8 cellular contexts compared by ENCODE assay signal in the genomic region with DNA sequence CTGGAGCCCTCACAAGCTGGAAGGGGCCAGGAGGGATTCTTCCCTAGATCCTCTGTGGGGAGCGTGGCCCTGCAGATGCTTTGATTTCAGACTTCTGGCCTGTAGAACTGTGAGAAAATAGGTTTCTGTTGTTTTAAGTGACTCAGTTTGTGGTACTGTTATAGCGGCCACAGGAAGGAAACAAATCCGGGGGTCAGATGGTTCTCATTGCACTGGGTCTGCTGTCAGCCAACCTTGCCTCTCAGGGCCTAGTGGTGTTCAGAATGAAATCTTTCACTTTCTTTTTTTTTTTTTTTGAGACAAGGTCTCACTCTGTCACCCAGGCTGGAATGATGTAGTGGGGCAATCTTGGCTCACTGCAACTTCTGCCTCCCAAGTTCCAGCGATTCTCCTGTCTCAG.
A peak's percentile ranks its signal among the peaks of the same experiment; 100 is the strongest.
DNase-seq lines count a peak whose midpoint lies in the region; ATAC-seq, FAIRE-seq and TF ChIP-seq lines count a peak whose summit lies in the region.
"Not testable (repeated sequence)": the region's sequence is repeated elsewhere in the genome, so short reads cannot be mapped to it uniquely, and the experiment has no call there.

No MANE protein-coding gene starts in this region.

- not testable (repeated sequence) for H4K20me1 ChIP-seq in GM12878 (ENCODE audit: control insufficient read depth, insufficient read depth)

- in situ Hi-C loops in GM12878 (cut with MboI) = loop anchor here (5.0 kb wide), 1 partner anchor 1415 kb away; no protein-coding TSS in a partner anchor

- not testable (repeated sequence) for TF ChIP-seq EP300 in GM12878 (IDR thresholded peaks at IDR 0.05; ENCODE audit: borderline replicate concordance in 1 of 2, control insufficient read depth in 1 of 2, low read depth in 2 of 2, low read length in 2 of 2)

- not testable (repeated sequence) for TF ChIP-seq POLR2A in GM12878 (IDR thresholded peaks at IDR 0.05; ENCODE audit: low read depth, low read length)

- not testable (repeated sequence) for H3K4me1 ChIP-seq in GM12878 (ENCODE audit: control insufficient read depth, insufficient read depth, low read length)

- H3K4me1 Mint-ChIP-seq in activated CD4-positive, alpha-beta memory T cell treated with anti-CD3 and anti-CD28 coated beads, Interleukin-2, amount 10 ng/mL, durations not matched to agents 7 days and 5 days; osteocyte (ENCODE audit: unreplicated experiment): not testable (repeated sequence)

- RAD21 ChIA-PET in GM12878 (lab: Charles Lee; ENCODE audit: unreplicated experiment) = not testable (repeated sequence)

- peak; percentile 76 for FAIRE-seq in GM12878 (lab: Jason Lieb, UNC)

- H3K4me3 ChIP-seq in GM12878 = not testable (repeated sequence)

- SMC1A ChIA-PET in GM12878 (lab: Charles Lee; ENCODE audit: uncharacterized antibody, unreplicated experiment) = not testable (repeated sequence)

- H3K27me3 ChIP-seq in GM12878 (replicated peaks in 1 of 2; ENCODE audit: control insufficient read depth in 2 of 2, insufficient read depth in 2 of 2, low read length in 1 of 2) = not testable (repeated sequence)

- 0% methylated on average over 2 of the region's 4 CpGs for WGBS in GM12878 (ENCODE audit: insufficient coverage, insufficient replicate concordance, low lambda C conversion rate, missing lambda C conversion rate)

- DNase-seq in activated CD4-positive, alpha-beta memory T cell treated with anti-CD3 and anti-CD28 coated beads, Interleukin-2, amount 10 ng/mL, durations not matched to agents 7 days and 5 days = peak; percentile 68
- DNase-seq in GM12878 (ENCODE audit: low read depth, low spot score); osteocyte (ENCODE audit: extremely low spot score, unreplicated experiment): not testable (repeated sequence)

- intact Hi-C loops in GM12878 (cut with micrococcal nuclease; ENCODE audit: unreplicated experiment) = not testable (repeated sequence)

- not testable (repeated sequence) for H3K27me3 Mint-ChIP-seq in activated CD4-positive, alpha-beta memory T cell treated with anti-CD3 and anti-CD28 coated beads, Interleukin-2, amount 10 ng/mL, durations not matched to agents 7 days and 5 days; osteocyte (ENCODE audit: unreplicated experiment)

- not testable (repeated sequence) for H3K36me3 Mint-ChIP-seq in activated CD4-positive, alpha-beta memory T cell treated with anti-CD3 and anti-CD28 coated beads, Interleukin-2, amount 10 ng/mL, durations not matched to agents 7 days and 5 days (ENCODE audit: low read depth); osteocyte (ENCODE audit: unreplicated experiment)

- H3K9me3 Mint-ChIP-seq in activated CD4-positive, alpha-beta memory T cell treated with anti-CD3 and anti-CD28 coated beads, Interleukin-2, amount 10 ng/mL, durations not matched to agents 7 days and 5 days; osteocyte (ENCODE audit: unreplicated experiment): not testable (repeated sequence)

- POLR2A ChIA-PET in activated CD4-positive, alpha-beta memory T cell treated with anti-CD3 and anti-CD28 coated beads, Interleukin-2, amount 10 ng/mL, durations not matched to agents 7 days and 5 days (lab: Charles Lee); GM12878 (lab: Charles Lee): not testable (repeated sequence)

- TF ChIP-seq CTCF in GM12878 (IDR thresholded peaks at IDR 0.05 in 2 of 3, conservative IDR thresholded peaks at IDR 0.05 in 1 of 3; ENCODE audit: control insufficient read depth in 2 of 3, extremely low read depth in 1 of 3, insufficient read depth in 1 of 3, low read depth in 3 of 3, low read length in 3 of 3); osteocyte (IDR thresholded peaks at IDR 0.05): not testable (repeated sequence)

- not testable (repeated sequence) for H3K4me2 ChIP-seq in GM12878 (ENCODE audit: control insufficient read depth, insufficient read depth)

- peak overlapping the region; percentile 25; the same call in 1 of the 2 replicates for H3K27ac ChIP-seq in GM12878 (ENCODE audit: control insufficient read depth, insufficient read depth)

- CTCF ChIA-PET in activated CD4-positive, alpha-beta memory T cell treated with anti-CD3 and anti-CD28 coated beads, Interleukin-2, amount 10 ng/mL, durations not matched to agents 7 days and 5 days (lab: Charles Lee); GM12878 (lab: Yijun Ruan, JAX): not testable (repeated sequence)

- H2AFZ ChIP-seq in GM12878 (ENCODE audit: control insufficient read depth, low read depth, low read length) = peak overlapping the region; percentile 34; the same call in 1 of the 2 replicates

- H3K27ac Mint-ChIP-seq in activated CD4-positive, alpha-beta memory T cell treated with anti-CD3 and anti-CD28 coated beads, Interleukin-2, amount 10 ng/mL, durations not matched to agents 7 days and 5 days = peak overlapping the region; percentile 40
- peak overlapping the region; percentile 59 for H3K27ac Mint-ChIP-seq in osteocyte (ENCODE audit: unreplicated experiment)

- not testable (repeated sequence) for H3K9me3 ChIP-seq in GM12878 (replicated peaks; ENCODE audit: control insufficient read depth, insufficient read depth, low read length)

- not testable (repeated sequence) for H3K4me3 Mint-ChIP-seq in activated CD4-positive, alpha-beta memory T cell treated with anti-CD3 and anti-CD28 coated beads, Interleukin-2, amount 10 ng/mL, durations not matched to agents 7 days and 5 days; osteocyte (ENCODE audit: unreplicated experiment)

- not testable (repeated sequence) for H3K36me3 ChIP-seq in GM12878 (ENCODE audit: control insufficient read depth in 2 of 2, insufficient read depth in 2 of 2, low read length in 1 of 2)

- not testable (repeated sequence) for H3K79me2 ChIP-seq in GM12878 (ENCODE audit: control insufficient read depth, insufficient read depth, low read length)

- not testable (repeated sequence) for H3K9ac ChIP-seq in GM12878 (ENCODE audit: control insufficient read depth, insufficient read depth, low read length)

- BruUV-seq in GM12878 (replicated peaks; lab: Mats Ljungman, UMichigan) = not testable (repeated sequence)

- ATAC-seq in GM18498 (IDR thresholded peaks at IDR 0.05; ENCODE audit: unreplicated experiment) = peak; percentile 92
- peak; percentile 74 for ATAC-seq in GM19324 (IDR thresholded peaks at IDR 0.05; ENCODE audit: low FRiP score, unreplicated experiment)
- ATAC-seq in GM21619 (IDR thresholded peaks at IDR 0.05; ENCODE audit: unreplicated experiment) = peak; percentile 85
- ATAC-seq in HG02973 (IDR thresholded peaks at IDR 0.05; ENCODE audit: unreplicated experiment) = peak; percentile 72
- peak; percentile 58 for ATAC-seq in HG03457 (IDR thresholded peaks at IDR 0.05; ENCODE audit: unreplicated experiment)
- ATAC-seq in GM12878 = peak; percentile 96

- TF ChIP-seq RAD21 in GM12878 (IDR thresholded peaks at IDR 0.05; ENCODE audit: insufficient read depth, low read depth, low read length) = not testable (repeated sequence)
